In genomic region chr6:129662406-129662766, GRCh38 we compare ENCODE assay signal across 13 cellular contexts. TPM values are rescaled to one million over a fixed set of nuclear protein-coding genes. Genes with fewer than 3 reads are reported as not detected.
DNase-seq lines count a peak whose midpoint lies in the region; ATAC-seq, FAIRE-seq and TF ChIP-seq lines count a peak whose summit lies in the region.
"Had no signal": no experiment of that assay in that cellular context is flagged by ENCODE, and none has a peak within 500 bp of the region (broad histone marks: within the 10 kb centered on the region; RNA-seq: fewer than 3 reads in every experiment).

No MANE protein-coding gene starts in this region.

- peak; percentile 2; the same call in 1 of the 2 replicates for TF ChIP-seq RAD21 in GM12878 (IDR thresholded peaks at IDR 0.05; ENCODE audit: insufficient read depth, low read depth, low read length)

- H3K4me3 ChIP-seq in GM12878 (peak overlapping the region; percentile 7; the same call in 1 of the 2 replicates), esophagus muscularis mucosa (no peak overlapping the region)
- H3K4me3 ChIP-seq: MG63 had no signal

- H3K27ac ChIP-seq in GM12878 (ENCODE audit: control insufficient read depth, insufficient read depth) (peak overlapping the region; percentile 89), esophagus muscularis mucosa (replicated peaks in 1 of 4) (peak overlapping the region in 1 of 4 donors; percentile 28)
- H3K27ac ChIP-seq: C4-2B had no signal

- TF ChIP-seq EP300 in GM12878 (IDR thresholded peaks at IDR 0.05; ENCODE audit: borderline replicate concordance in 1 of 2, control insufficient read depth in 1 of 2, low read depth in 2 of 2, low read length in 2 of 2), result no peak
- TF ChIP-seq EP300 in esophagus muscularis mucosa (IDR thresholded peaks at IDR 0.05), result no peak

- no peak overlapping the region for H2AFZ ChIP-seq in GM12878 (ENCODE audit: control insufficient read depth, low read depth, low read length)

- no TSS peak for BruUV-seq in Calu3 (replicated peaks; lab: Mats Ljungman, UMichigan)
- BruUV-seq in GM12878 (replicated peaks; lab: Mats Ljungman, UMichigan), result no TSS peak

- H3K27ac Mint-ChIP-seq in Calu3 (ENCODE audit: unreplicated experiment) (peak overlapping the region; percentile 31), chondrocyte (ENCODE audit: unreplicated experiment) (no peak overlapping the region)
- H3K27ac Mint-ChIP-seq: type B pancreatic cell had no signal

- in situ Hi-C loops in GM12878 (cut with MboI), result no loop called here

- SMC1A ChIA-PET in GM12878 (lab: Charles Lee; ENCODE audit: uncharacterized antibody, unreplicated experiment), result interaction anchor here (0.8 to 5.2 kb wide), 23 partner anchors 8 to 68 kb away, joined by 3 to 72 read pairs (median 5); partner anchors contain the start of gene ARHGAP18

- H3K4me3 Mint-ChIP-seq in Calu3 (ENCODE audit: low read depth, unreplicated experiment) (no peak overlapping the region), chondrocyte (ENCODE audit: unreplicated experiment) (no peak overlapping the region)

- peaks cover 48% of the 10 kb centered on the region for H3K4me1 Mint-ChIP-seq in Calu3 (ENCODE audit: low read depth, unreplicated experiment)
- H3K4me1 Mint-ChIP-seq in chondrocyte (ENCODE audit: low read depth), result peaks cover 28% of the 10 kb centered on the region

- H3K36me3 Mint-ChIP-seq in Calu3 (ENCODE audit: insufficient read depth, unreplicated experiment) (peaks cover 16% of the 10 kb centered on the region), chondrocyte (ENCODE audit: low read depth) (no peaks in the 10 kb centered on the region)
- H3K36me3 Mint-ChIP-seq: type B pancreatic cell had no signal

- TF ChIP-seq POLR2A in GM12878 (IDR thresholded peaks at IDR 0.05; ENCODE audit: low read depth, low read length) (no peak), esophagus muscularis mucosa (IDR thresholded peaks at IDR 0.05; ENCODE audit: low read depth) (no peak)

- peak; percentile 73 for ATAC-seq in GM19351 (IDR thresholded peaks at IDR 0.05; ENCODE audit: unreplicated experiment)
- ATAC-seq in HG02870 (IDR thresholded peaks at IDR 0.05; ENCODE audit: unreplicated experiment), result peak; percentile 39
- ATAC-seq in GM12878, result peak; percentile 85

- POLR2A ChIA-PET in GM12878 (lab: Charles Lee), result interaction anchor here (0.5 to 2.0 kb wide), 11 partner anchors 9 to 224 kb away, joined by 3 to 11 read pairs (median 6); partner anchors contain the start of gene ARHGAP18

- 3% methylated on average over 2 of the region's 2 CpGs for WGBS in GM12878 (ENCODE audit: insufficient coverage, insufficient replicate concordance, low lambda C conversion rate, missing lambda C conversion rate)
- 72% methylated on average over 2 of the region's 2 CpGs for WGBS in esophagus muscularis mucosa

- H4K20me1 ChIP-seq in GM12878 (ENCODE audit: control insufficient read depth, insufficient read depth), result no peaks in the 10 kb centered on the region

- H3K4me2 ChIP-seq in GM12878 (ENCODE audit: control insufficient read depth, insufficient read depth), result peak overlapping the region; percentile 77

- H3K9me3 ChIP-seq in GM12878 (replicated peaks; ENCODE audit: control insufficient read depth, insufficient read depth, low read length) (no peaks in the 10 kb centered on the region; the same call in 2 of the 3 replicates), esophagus muscularis mucosa (no peaks in the 10 kb centered on the region)
- H3K9me3 ChIP-seq: MG63 had no signal

- no peaks in the 10 kb centered on the region for H3K36me3 ChIP-seq in GM12878 (ENCODE audit: control insufficient read depth in 2 of 2, insufficient read depth in 2 of 2, low read length in 1 of 2)
- no peaks in the 10 kb centered on the region for H3K36me3 ChIP-seq in esophagus muscularis mucosa
- H3K36me3 ChIP-seq: MG63 had no signal

- no peak for TF ChIP-seq CTCF in Calu3 (IDR thresholded peaks at IDR 0.05; ENCODE audit: unreplicated experiment)
- no peak for TF ChIP-seq CTCF in GM12878 (IDR thresholded peaks at IDR 0.05 in 2 of 3, conservative IDR thresholded peaks at IDR 0.05 in 1 of 3; ENCODE audit: control insufficient read depth in 2 of 3, extremely low read depth in 1 of 3, insufficient read depth in 1 of 3, low read depth in 3 of 3, low read length in 3 of 3)
- TF ChIP-seq CTCF in chondrocyte (IDR thresholded peaks at IDR 0.05), result no peak
- no peak for TF ChIP-seq CTCF in esophagus muscularis mucosa (IDR thresholded peaks at IDR 0.05)

- peaks cover 83% of the 10 kb centered on the region for H3K79me2 ChIP-seq in GM12878 (ENCODE audit: control insufficient read depth, insufficient read depth, low read length)

- RAD21 ChIA-PET in GM12878 (lab: Charles Lee; ENCODE audit: unreplicated experiment), result interaction anchor here (0.7 to 3.1 kb wide), 15 partner anchors 8 to 359 kb away, joined by 3 to 24 read pairs (median 6); partner anchors contain the start of gene ARHGAP18

- H3K4me1 ChIP-seq in GM12878 (ENCODE audit: control insufficient read depth, insufficient read depth, low read length), result peaks cover 41% of the 10 kb centered on the region
- peaks cover 0 to 15% (median 4%) of the 10 kb centered on the region in 4 donors for H3K4me1 ChIP-seq in esophagus muscularis mucosa

- DNase-seq in Calu3 (no peak), GM12878 (ENCODE audit: low read depth, low spot score) (peak; percentile 39), chondrocyte (ENCODE audit: low spot score) (no peak), NCI-H128 (lab: John Stamatoyannopoulos, UW; ENCODE audit: unreplicated experiment) (no peak), esophagus muscularis mucosa (ENCODE audit: extremely low spot score) (no peak)
- DNase-seq in activated CD4-positive, CD25-positive, alpha-beta regulatory T cell treated with anti-CD3 and anti-CD28 coated beads, Interleukin-2, amount 50 U/mL, for 72 hours, result no peak
- DNase-seq: activated CD8-positive, alpha-beta memory T cell treated with anti-CD3 and anti-CD28 coated beads for 24 hours; MG63; stimulated activated CD4-positive, alpha-beta T cell treated with anti-CD3 and anti-CD28 coated beads, Interleukin-2, amount 100 ng/mL, for 48 hours had no signal

- CTCF ChIA-PET in Calu3 (lab: Charles Lee) (no interaction called here), GM12878 (lab: Yijun Ruan, JAX) (interaction anchor here (0.8 to 2.6 kb wide), 13 partner anchors 8 to 163 kb away, joined by 3 to 15 read pairs (median 4); no protein-coding TSS in a partner anchor)

- no peaks in the 10 kb centered on the region for H3K27me3 ChIP-seq in GM12878 (replicated peaks in 1 of 2; ENCODE audit: control insufficient read depth in 2 of 2, insufficient read depth in 2 of 2, low read length in 1 of 2)
- no peaks in the 10 kb centered on the region for H3K27me3 ChIP-seq in esophagus muscularis mucosa
- H3K27me3 ChIP-seq: MG63 had no signal

- H3K9me3 Mint-ChIP-seq in Calu3 (ENCODE audit: low read depth, unreplicated experiment) (no peaks in the 10 kb centered on the region), chondrocyte (ENCODE audit: low read depth) (no peaks in the 10 kb centered on the region)

- H3K27me3 Mint-ChIP-seq in Calu3 (ENCODE audit: unreplicated experiment) (no peaks in the 10 kb centered on the region), chondrocyte (ENCODE audit: low read depth) (no peaks in the 10 kb centered on the region)
- H3K27me3 Mint-ChIP-seq: type B pancreatic cell had no signal

- intact Hi-C loops in Calu3 (cut with micrococcal nuclease; ENCODE audit: unreplicated experiment) (no loop called here), GM12878 (cut with micrococcal nuclease; ENCODE audit: unreplicated experiment) (loop anchor here (5.0 kb wide), 1 partner anchor 55 kb away; no protein-coding TSS in a partner anchor), esophagus muscularis mucosa (cut with DNase I) (no loop called here)

- peak overlapping the region; percentile 56 for H3K9ac ChIP-seq in GM12878 (ENCODE audit: control insufficient read depth, insufficient read depth, low read length)

- FAIRE-seq in GM12878 (lab: Jason Lieb, UNC), result peak; percentile 78

TF ChIP-seq in GM12878, 131 proteins besides CTCF, POLR2A, EP300 and RAD21:
- no peak for TF ChIP-seq JUNB (IDR thresholded peaks at IDR 0.05)
- TF ChIP-seq HDGF (IDR thresholded peaks at IDR 0.05), result 0 out of 2 replicates have a peak, but pooled peaks have one; percentile 32
- no peak for TF ChIP-seq GATAD2B (conservative IDR thresholded peaks at IDR 0.05; ENCODE audit: low read depth)
- peak; percentile 12; the same call in 1 of the 2 replicates for TF ChIP-seq RUNX3 (IDR thresholded peaks at IDR 0.05; ENCODE audit: low read length)
- TF ChIP-seq STAT1 (conservative IDR thresholded peaks at IDR 0.05), result no peak
- TF ChIP-seq SMC3 (IDR thresholded peaks at IDR 0.05; ENCODE audit: borderline replicate concordance, low read length), result peak; percentile 13; the same call in 1 of the 2 replicates

RNA-seq across cellular contexts. Expression of gene ARHGAP18, which starts 47.6 kb away (rescaled TPM):
- total RNA-seq in Calu3 (2022) (64.5 and 65.6 TPM in 2 replicates), GM12878 (2014; rRNA removed) (32.4 and 39.0 TPM in 2 replicates), GM12878 (2014; rRNA removed; fragmentation: Illumina TruSeq; extraction: Trizol) (52.1 and 52.2 TPM in 2 replicates), GM12878 (2021) (32.3 and 35.0 TPM in 2 replicates), chondrocyte (8.0 to 14.0 TPM (median 10.3 TPM) in 3 replicates), esophagus muscularis mucosa (10 to 100 TPM in 1 of 4 donors, 1 to 10 TPM in 3; 5.2 to 15.9 (median 7.4) TPM)
- 71.9 and 73.5 TPM in 2 replicates for total RNA-seq in GM12878 (2013; cell fraction: nucleolus; rRNA removed)
- 11.8 TPM for polyA plus RNA-seq in GM12878 (2011; ENCODE audit: low read depth)
- polyA plus RNA-seq in GM12878 (2011; rRNA removed) (37.7 and 62.0 TPM in 2 replicates), GM12878 (2014; fragmentation: Illumina TruSeq; extraction: Trizol) (37.5 and 45.8 TPM in 2 replicates), GM12878 (2014; fragmentation: Nextera tagmentation; extraction: Ambion mirVana) (10 to 100 TPM; 24.9 to 28.0 TPM), GM12878 (2014; rRNA removed) (14.8 and 18.2 TPM in 2 replicates), GM12878 (2016; fragmentation: Nextera tagmentation; extraction: Ambion mirVana) (10 to 100 TPM; 29.7 to 31.1 TPM)
- 12.4 and 14.5 TPM in 2 replicates for polyA plus RNA-seq in GM12878 (2011; cell fraction: cytosol; rRNA removed)
- polyA plus RNA-seq in GM12878 (2011; cell fraction: nucleus; rRNA removed), result 14.1 and 17.3 TPM in 2 replicates
- polyA plus RNA-seq in GM12878 (2012), result 20.8 and 37.4 TPM in 2 replicates
- 37.0 and 39.1 TPM in 2 replicates for polyA minus RNA-seq in GM12878 (2011; rRNA and poly(A)+ RNA removed)
- 17.6 and 19.8 TPM in 2 replicates for polyA minus RNA-seq in GM12878 (2011; cell fraction: cytosol; rRNA and poly(A)+ RNA removed)
- polyA minus RNA-seq in GM12878 (2011; cell fraction: nucleus; rRNA and poly(A)+ RNA removed), result 38.1 and 42.7 TPM in 2 replicates
